Comparison of ENCODE assay signal across 8 cellular contexts in genomic region chr10:65571011-65571570, GRCh38.
DNase-seq lines count a peak whose midpoint lies in the region; ATAC-seq and TF ChIP-seq lines count a peak whose summit lies in the region.

No MANE protein-coding gene starts in this region.

- H3K9me3 ChIP-seq in NT2/D1 (ENCODE audit: insufficient read depth, low read length) (no peaks in the 10 kb centered on the region), gastrocnemius medialis (no peaks in the 10 kb centered on the region)

- H3K4me3 Mint-ChIP-seq in T-helper 2 cell treated with Interferon-gamma antibody and Interleukin-4, amounts not matched to agents 5 μg/mL and 100 μg/mL, for 36 hours: no peak overlapping the region
- no peak overlapping the region for H3K4me3 Mint-ChIP-seq in natural killer cell

- no peak for TF ChIP-seq POLR2A in gastrocnemius medialis (IDR thresholded peaks at IDR 0.05)

- intact Hi-C loops in gastrocnemius medialis (cut with DNase I; ENCODE audit: low total_unique reads): no loop called here
- intact Hi-C loops in natural killer cell (cut with micrococcal nuclease): no loop called here

- H3K36me3 ChIP-seq in NT2/D1 (ENCODE audit: insufficient read depth, insufficient read length, low read length) (peaks cover 7% of the 10 kb centered on the region), gastrocnemius medialis (no peaks in the 10 kb centered on the region)

- DNase-seq in NT2/D1 (ENCODE audit: low read depth, low spot score): no peak
- DNase-seq in fibroblast of villous mesenchyme (ENCODE audit: low read depth): peak; percentile 9
- DNase-seq in gastrocnemius medialis: no peak
- no peak for DNase-seq in T-helper 2 cell treated with Interferon-gamma antibody and Interleukin-4, amounts not matched to agents 5 μg/mL and 100 μg/mL, for 36 hours (ENCODE audit: low spot score)
- no peak for DNase-seq in stimulated activated naive CD8-positive, alpha-beta T cell treated with anti-CD3 and anti-CD28 coated beads, Interleukin-15, Interleukin-2, amounts not matched to agents 100 U/mL and 50 U/mL, for 24 hours
- DNase-seq in natural killer cell: no peak

- H3K27me3 ChIP-seq in NT2/D1 (ENCODE audit: insufficient read depth, insufficient read length): no peaks in the 10 kb centered on the region
- no peaks in the 10 kb centered on the region for H3K27me3 ChIP-seq in gastrocnemius medialis

- peak overlapping the region; percentile 82 for H3K9ac ChIP-seq in NT2/D1 (ENCODE audit: insufficient read length, low read depth)

- H3K9me3 Mint-ChIP-seq in T-helper 2 cell treated with Interferon-gamma antibody and Interleukin-4, amounts not matched to agents 5 μg/mL and 100 μg/mL, for 36 hours: no peaks in the 10 kb centered on the region
- H3K9me3 Mint-ChIP-seq in natural killer cell: peaks cover 8 to 12% of the 10 kb centered on the region in 2 donors

- H3K27ac Mint-ChIP-seq in T-helper 2 cell treated with Interferon-gamma antibody and Interleukin-4, amounts not matched to agents 5 μg/mL and 100 μg/mL, for 36 hours: no peak overlapping the region
- H3K27ac Mint-ChIP-seq in natural killer cell: no peak overlapping the region

- in situ Hi-C loops in gastrocnemius medialis (cut with MboI; ENCODE audit: low sequenced_read_pairs in 4 of 4): no loop called here

- no peaks in the 10 kb centered on the region for H3K4me1 ChIP-seq in NT2/D1 (ENCODE audit: insufficient read depth, insufficient read length)
- H3K4me1 ChIP-seq in gastrocnemius medialis: no peaks in the 10 kb centered on the region

- H3K36me3 Mint-ChIP-seq in T-helper 2 cell treated with Interferon-gamma antibody and Interleukin-4, amounts not matched to agents 5 μg/mL and 100 μg/mL, for 36 hours (ENCODE audit: low read depth): no peaks in the 10 kb centered on the region
- H3K36me3 Mint-ChIP-seq in natural killer cell: no peaks in the 10 kb centered on the region

- TF ChIP-seq CTCF in fibroblast of villous mesenchyme (IDR thresholded peaks at IDR 0.05; ENCODE audit: insufficient read depth, low read depth, low read length) (no peak), gastrocnemius medialis (IDR thresholded peaks at IDR 0.05 in 4 of 5, conservative IDR thresholded peaks at IDR 0.05 in 1 of 5) (no peak), natural killer cell (IDR thresholded peaks at IDR 0.05) (no peak)

- peak; percentile 36 for ATAC-seq in GM21825 (IDR thresholded peaks at IDR 0.05; ENCODE audit: unreplicated experiment)
- ATAC-seq in gastrocnemius medialis: no peak
- no peak for ATAC-seq in GM18873 (IDR thresholded peaks at IDR 0.05; ENCODE audit: low FRiP score, unreplicated experiment)
- no peak for ATAC-seq in stimulated activated naive CD8-positive, alpha-beta T cell treated with anti-CD3 and anti-CD28 coated beads, Interleukin-15, Interleukin-2, amounts not matched to agents 100 U/mL and 50 U/mL, for 24 hours
- ATAC-seq in natural killer cell: no peak

- H3K4me3 ChIP-seq in NT2/D1 (ENCODE audit: insufficient read length, low read depth) (peak overlapping the region; percentile 63), fibroblast of villous mesenchyme (ENCODE audit: low read depth, low read length) (peak overlapping the region; percentile 71), gastrocnemius medialis (peak overlapping the region; percentile 28 to 59 (median 45))

- no peaks in the 10 kb centered on the region for H3K4me1 Mint-ChIP-seq in T-helper 2 cell treated with Interferon-gamma antibody and Interleukin-4, amounts not matched to agents 5 μg/mL and 100 μg/mL, for 36 hours (ENCODE audit: low read depth)
- no peaks in the 10 kb centered on the region for H3K4me1 Mint-ChIP-seq in natural killer cell

- H3K27ac ChIP-seq in gastrocnemius medialis: no peak overlapping the region

- H3K27me3 Mint-ChIP-seq in T-helper 2 cell treated with Interferon-gamma antibody and Interleukin-4, amounts not matched to agents 5 μg/mL and 100 μg/mL, for 36 hours (ENCODE audit: low read depth): no peaks in the 10 kb centered on the region
- H3K27me3 Mint-ChIP-seq in natural killer cell (ENCODE audit: low read depth in 2 of 2): no peaks in the 10 kb centered on the region
